17 cellular contexts compared by ENCODE assay signal in genomic region chr6:43257746-43258145, GRCh38. TPM values are rescaled to one million over a fixed set of nuclear protein-coding genes. Genes with fewer than 3 reads are reported as not detected.
"Had no signal": no experiment of that assay in that cellular context is flagged by ENCODE, and none has a peak within 500 bp of the region (broad histone marks: within the 10 kb centered on the region; RNA-seq: fewer than 3 reads in every experiment).

No MANE protein-coding gene starts in this region.

- H3K4me3 Mint-ChIP-seq: T-helper 2 cell treated with Interferon-gamma antibody and Interleukin-4, amounts not matched to agents 5 μg/mL and 100 μg/mL, for 36 hours had no signal

- H3K36me3 ChIP-seq: cardiac muscle cell, gastroesophageal sphincter, tibial nerve, uterus had no signal

- DNase-seq: activated CD4-positive, alpha-beta T cell treated with anti-CD3 and anti-CD28 coated beads, Interleukin-2, amount 50 U/mL, for 4 hours; activated effector memory CD4-positive, alpha-beta T cell treated with Interleukin-2 at 50 U/mL for 16 hours; activated naive CD4-positive, alpha-beta T cell treated with anti-CD3 and anti-CD28 coated beads, Interleukin-2, amount 50 U/mL, for 16 hours; dorsolateral prefrontal cortex; midbrain; stimulated activated CD4-positive, alpha-beta T cell treated with anti-CD3 and anti-CD28 coated beads, Interleukin-12 subunit alpha, Interleukin-12 subunit beta, amount 100 ng/mL, for 4 hours; stimulated activated CD4-positive, alpha-beta T cell treated with anti-CD3 and anti-CD28 coated beads, Interleukin-2, amount 100 ng/mL, for 24 hours; substantia nigra; uterus had no signal

- H3K4me1 ChIP-seq: gastroesophageal sphincter, parathyroid adenoma, tibial nerve, uterus had no signal

- H3K9ac ChIP-seq: parathyroid adenoma had no signal

- H3K79me2 ChIP-seq: parathyroid adenoma had no signal

- H3K27ac ChIP-seq: cardiac muscle cell, dorsolateral prefrontal cortex, gastroesophageal sphincter, parathyroid adenoma, tibial nerve, uterus had no signal

- H3K27ac Mint-ChIP-seq: T-helper 2 cell treated with Interferon-gamma antibody and Interleukin-4, amounts not matched to agents 5 μg/mL and 100 μg/mL, for 36 hours had no signal

- H3K9me3 Mint-ChIP-seq: T-helper 2 cell treated with Interferon-gamma antibody and Interleukin-4, amounts not matched to agents 5 μg/mL and 100 μg/mL, for 36 hours had no signal

- ATAC-seq: gastroesophageal sphincter had no signal

- H2AFZ ChIP-seq: parathyroid adenoma had no signal

- H3K9me3 ChIP-seq: gastroesophageal sphincter, tibial nerve, uterus had no signal

- H3K4me3 ChIP-seq: cardiac muscle cell, dorsolateral prefrontal cortex, gastroesophageal sphincter, lung, tibial nerve, uterus had no signal

- H3K27me3 ChIP-seq: cardiac muscle cell, dorsolateral prefrontal cortex, uterus had no signal

RNA-seq across cellular contexts. Expression of gene TTBK1, which starts 14.5 kb away (rescaled TPM):
- total RNA-seq: tibial nerve had no signal

RNA-seq across cellular contexts. Expression of gene SLC22A7, which starts 40.3 kb away (rescaled TPM):
- total RNA-seq: cardiac muscle cell, gastroesophageal sphincter, lung, renal cortical epithelial cell, tibial nerve, uterus had no signal
- polyA plus RNA-seq: esophagus, lung had no signal

RNA-seq across cellular contexts. Expression of gene CRIP3, which starts 50.9 kb away (rescaled TPM):
- total RNA-seq: gastroesophageal sphincter had no signal
